In the genomic region with DNA sequence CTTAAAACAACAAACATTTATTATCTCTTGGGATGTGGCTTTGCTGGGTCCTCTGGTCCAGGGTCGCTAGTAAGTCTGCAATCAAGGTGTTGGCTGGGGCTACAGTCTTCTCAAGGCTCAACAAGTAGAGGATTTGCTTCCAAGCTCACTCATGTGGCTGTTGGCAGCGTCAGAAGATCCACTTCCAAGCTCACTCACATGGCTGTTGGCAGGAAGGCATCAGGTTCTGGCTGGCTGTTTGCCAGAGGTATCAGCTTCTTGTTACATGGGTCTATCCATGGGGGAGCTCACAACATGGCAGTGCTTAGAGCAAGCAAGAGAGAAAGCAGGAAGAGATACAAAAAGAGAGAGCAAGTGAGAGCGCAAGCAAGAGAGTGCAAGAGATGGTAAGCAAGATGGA, we compare ENCODE assay signal across 19 cellular contexts. TPM values are rescaled to one million over a fixed set of nuclear protein-coding genes. Genes with fewer than 3 reads are reported as not detected.
"Had no signal": no experiment of that assay in that cellular context is flagged by ENCODE, and none has a peak within 500 bp of the region (broad histone marks: within the 10 kb centered on the region; RNA-seq: fewer than 3 reads in every experiment).

No MANE protein-coding gene starts in this region.

- H3K27me3 ChIP-seq: brain microvascular endothelial cell, foreskin keratinocyte had no signal

- H3K4me1 ChIP-seq: lower lobe of right lung, pancreas, upper lobe of right lung had no signal

- H3K9me3 ChIP-seq: lower lobe of right lung, pancreas, upper lobe of right lung had no signal

- H3K36me3 ChIP-seq: brain microvascular endothelial cell, lower lobe of right lung, pancreas, upper lobe of right lung had no signal

- DNase-seq: activated CD4-positive, alpha-beta T cell treated with anti-CD3 and anti-CD28 coated beads, Interleukin-2, amount 50 U/mL, for 4 hours; activated CD4-positive, CD25-positive, alpha-beta regulatory T cell treated with anti-CD3 and anti-CD28 coated beads, Interleukin-2, amount 50 U/mL, for 72 hours; activated naive CD4-positive, alpha-beta T cell treated with Interleukin-2 at 50 U/mL for 16 hours; anterior cingulate cortex; brain microvascular endothelial cell; cerebellar nuclear complex; effector CD8-positive, alpha-beta T cell; foreskin keratinocyte; glutamatergic neuron; hypothalamus; lower lobe of right lung; naive B cell; pancreas; stimulated activated CD4-positive, alpha-beta T cell treated with anti-CD3 and anti-CD28 coated beads, Interleukin-1b, Interleukin-23, amount 100 ng/mL, for 48 hours; stimulated activated naive CD8-positive, alpha-beta T cell treated with anti-CD3 and anti-CD28 coated beads, Interleukin-15, amount 100 ng/mL, for 72 hours; T-helper 9 cell; upper lobe of right lung had no signal

- H3K4me3 ChIP-seq: lower lobe of right lung, pancreas, upper lobe of right lung had no signal

- FAIRE-seq: pancreas had no signal

- H3K27ac ChIP-seq: brain microvascular endothelial cell, foreskin keratinocyte, lower lobe of right lung, pancreas, upper lobe of right lung had no signal

RNA-seq across cellular contexts. Expression of a gene that starts 15.0 kb away (rescaled TPM):
- total RNA-seq: activated T-helper 17 cell treated with anti-CD3 and anti-CD28 coated beads, Interleukin-2, amount 50 U/mL, for 72 hours; mononuclear cell had no signal
